8 cellular contexts compared by ENCODE assay signal in genomic region chr6:159969204-159969912, GRCh38. TPM values are rescaled to one million over a fixed set of nuclear protein-coding genes. Genes with fewer than 3 reads are reported as not detected.
DNase-seq lines count a peak whose midpoint lies in the region; TF ChIP-seq lines count a peak whose summit lies in the region.

No MANE protein-coding gene starts in this region.

- peak overlapping the region; percentile 87 to 92 for H3K27ac ChIP-seq in prostate gland

- intact Hi-C loops in head of caudate nucleus (cut with DNase I), result no loop called here
- intact Hi-C loops in prostate gland (cut with DNase I), result no loop called here

- H3K4me1 ChIP-seq in prostate gland (replicated peaks), result no peaks in the 10 kb centered on the region

- in situ Hi-C loops in GM13977 (cut with MboI; ENCODE audit: low pct_unique_long_range_greater_than_20kb, low sequenced_read_pairs, unreplicated experiment), result no loop called here

- TF ChIP-seq CTCF in GM13977 (IDR thresholded peaks at IDR 0.05; ENCODE audit: extremely low read depth, insufficient read depth, missing control alignments) (no peak), prostate gland (IDR thresholded peaks at IDR 0.05) (no peak)

- H3K36me3 ChIP-seq in MG63 (no peaks in the 10 kb centered on the region), prostate gland (no peaks in the 10 kb centered on the region)

- TF ChIP-seq POLR2A in prostate gland (IDR thresholded peaks at IDR 0.05), result no peak

- peak; percentile 56 for DNase-seq in GM13977 (ENCODE audit: low spot score)
- DNase-seq in HCEC 1CT, result peak; percentile 26
- peak; percentile 38 for DNase-seq in MG63
- DNase-seq in activated gamma-delta T cell treated with Interleukin-2 at 50 U/mL for 16 hours, result peak; percentile 43
- peak in 25 of 42 donors; percentile 18 to 63 (median 38) for DNase-seq in head of caudate nucleus
- peak; percentile 20 for DNase-seq in prostate gland (ENCODE audit: low spot score)
- DNase-seq in COR-L47 (lab: John Stamatoyannopoulos, UW), result no peak
- DNase-seq in DMS79 treated with DMSO at 0.1 percent for 48 hours (lab: John Stamatoyannopoulos, UW), result no peak

- H3K4me3 ChIP-seq in MG63 (peak overlapping the region; percentile 69), prostate gland (peak overlapping the region; percentile 95 to 99)

- H3K27me3 ChIP-seq in MG63, result no peaks in the 10 kb centered on the region
- H3K27me3 ChIP-seq in prostate gland (replicated peaks; ENCODE audit: insufficient read depth), result no peaks in the 10 kb centered on the region

- 1% methylated on average over 32 of the region's 91 CpGs for WGBS in prostate gland

- H3K9me3 ChIP-seq in MG63 (no peaks in the 10 kb centered on the region), prostate gland (no peaks in the 10 kb centered on the region)

RNA-seq across cellular contexts. Expression of gene IGF2R, which starts 0.5 kb away (rescaled TPM):
- total RNA-seq in MG63 (2014; rRNA removed; shearing (Covaris generic); ENCODE audit: low replicate concordance), result 33.4 and 35.9 TPM in 2 replicates
- total RNA-seq in prostate gland, result 10 to 100 TPM; 60.3 to 91.3 TPM

Comparison
In these comparisons a context has a peak if more than half of its experiments do, and no peak if none do; other contexts are left out.
1. DNase-seq: peak in GM13977 (single experiment), HCEC 1CT (single experiment), MG63 (single experiment), activated gamma-delta T cell treated with Interleukin-2 at 50 U/mL for 16 hours (single experiment), head of caudate nucleus (25 of 42) and prostate gland (single experiment); none in COR-L47 (single experiment) and DMS79 treated with DMSO at 0.1 percent for 48 hours (single experiment).